In genomic region chr14:24232121-24232644, GRCh38 we compare ENCODE assay signal across 1 cellular context.
A peak's percentile ranks its signal among the peaks of the same experiment; 100 is the strongest.
TF ChIP-seq lines count a peak whose summit lies in the region.

Gene NEDD8, minus strand, starts transcription at chr14:24232367. Its CDS starts 100 bp downstream, at chr14:24232267.

TF ChIP-seq in HepG2, 621 proteins besides CTCF, POLR2A, EP300 and RAD21 (continued from another document and continues in another):
- TF ChIP-seq GMEB2 (CRISPR knock-in tag; IDR thresholded peaks at IDR 0.05; ENCODE audit: low read depth) (peak; percentile 67), DMAP1 (CRISPR knock-in tag; IDR thresholded peaks at IDR 0.05) (peak; percentile 87; the same call in 1 of the 2 replicates), NFATC3 (CRISPR knock-in tag; IDR thresholded peaks at IDR 0.05) (peak; percentile 88; the same call in 1 of the 2 replicates), GATAD1 (CRISPR knock-in tag; IDR thresholded peaks at IDR 0.05) (peak; percentile 87), ZNF44 (CRISPR knock-in tag; IDR thresholded peaks at IDR 0.05) (peak; percentile 55), PTBP1 (IDR thresholded peaks at IDR 0.05; ENCODE audit: low read depth, low read length, poor library complexity, severe bottlenecking) (no peak), DNMT3B (CRISPR knock-in tag; conservative IDR thresholded peaks at IDR 0.05) (0 out of 2 replicates have a peak, but pooled peaks have one; percentile 72), HNRNPUL1 (IDR thresholded peaks at IDR 0.05; ENCODE audit: low read depth, low read length) (no peak), MAFG (CRISPR knock-in tag; IDR thresholded peaks at IDR 0.05) (peak; percentile 60; the same call in 1 of the 2 replicates), HINFP (CRISPR knock-in tag; IDR thresholded peaks at IDR 0.05; ENCODE audit: low read depth) (no peak; the same call in none of the 2 replicates), TERF1 (CRISPR knock-in tag; IDR thresholded peaks at IDR 0.05) (peak; percentile 12; the same call in 1 of the 2 replicates), HNF1B (CRISPR knock-in tag; IDR thresholded peaks at IDR 0.05) (peak; percentile 47; the same call in 1 of the 2 replicates), SIX4 (CRISPR knock-in tag; IDR thresholded peaks at IDR 0.05) (peak; percentile 73), MEF2D (CRISPR knock-in tag; IDR thresholded peaks at IDR 0.05) (no peak; the same call in 1 of the 2 replicates), STAT6 (CRISPR knock-in tag; IDR thresholded peaks at IDR 0.05; ENCODE audit: borderline replicate concordance) (no peak), ZSCAN12 (CRISPR knock-in tag; IDR thresholded peaks at IDR 0.05) (0 out of 2 replicates have a peak, but pooled peaks have one; percentile 21), ZNF383 (CRISPR knock-in tag; IDR thresholded peaks at IDR 0.05; ENCODE audit: borderline replicate concordance) (no peak), ZHX1 (CRISPR knock-in tag; IDR thresholded peaks at IDR 0.05; ENCODE audit: low read depth) (peak; percentile 53), HNRNPL (IDR thresholded peaks at IDR 0.05; ENCODE audit: low read depth, low read length) (0 out of 2 replicates have a peak, but pooled peaks have one; percentile 61), HBP1 (CRISPR knock-in tag; IDR thresholded peaks at IDR 0.05; ENCODE audit: low read depth) (no peak), ELF1 (CRISPR knock-in tag; IDR thresholded peaks at IDR 0.05) (peak; percentile 91; the same call in 1 of the 2 replicates), PHF5A (CRISPR knock-in tag; IDR thresholded peaks at IDR 0.05; ENCODE audit: low read depth, unreplicated experiment) (no peak), ZBTB40 (IDR thresholded peaks at IDR 0.05) (peak; percentile 50; the same call in 1 of the 2 replicates), ZBTB40 (CRISPR knock-in tag; IDR thresholded peaks at IDR 0.05) (peak; percentile 89), TP53 (CRISPR knock-in tag; conservative IDR thresholded peaks at IDR 0.05) (peak; percentile 79), KMT2B (CRISPR knock-in tag; IDR thresholded peaks at IDR 0.05) (no peak; the same call in 1 of the 2 replicates), ZBTB26 (CRISPR knock-in tag; IDR thresholded peaks at IDR 0.05; ENCODE audit: borderline replicate concordance) (no peak; the same call in 1 of the 2 replicates), HNRNPLL (IDR thresholded peaks at IDR 0.05; ENCODE audit: low read depth, low read length, poor library complexity, severe bottlenecking) (peak; percentile 58)
